8 cellular contexts compared by ENCODE assay signal in the genomic region with DNA sequence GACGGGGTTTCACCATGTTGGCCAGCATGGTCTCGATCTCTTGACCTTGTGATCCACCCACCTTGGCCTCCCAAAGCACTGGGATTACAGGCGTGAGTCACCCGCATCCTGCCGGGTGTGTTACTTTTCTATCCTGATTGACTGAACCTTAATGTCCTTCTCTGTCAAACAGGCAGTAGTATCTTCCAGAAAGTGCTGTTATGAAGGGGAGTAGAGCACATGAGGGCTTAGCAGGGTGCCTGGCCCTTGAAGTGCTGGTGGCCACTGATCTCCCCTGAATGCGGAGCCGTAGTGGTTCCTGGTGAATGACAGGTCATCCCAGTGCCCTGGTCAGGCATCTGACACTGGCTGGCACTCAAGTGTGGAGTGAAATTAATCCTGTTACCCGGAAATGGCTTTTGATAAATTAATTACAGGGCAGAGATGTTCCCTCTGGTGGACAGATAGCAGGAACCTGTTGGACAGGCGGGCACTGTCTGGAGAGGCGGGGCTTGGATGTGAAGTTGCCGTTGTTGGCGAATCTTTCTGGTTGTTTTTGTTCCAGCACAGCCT. TPM values are rescaled to one million over a fixed set of nuclear protein-coding genes. Genes with fewer than 3 reads are reported as not detected.
DNase-seq lines count a peak whose midpoint lies in the region; FAIRE-seq lines count a peak whose summit lies in the region.

No MANE protein-coding gene starts in this region.

- no peak overlapping the region for H2BK5ac ChIP-seq in trophoblast cell (ENCODE audit: low read depth, low read length, poor library complexity)

- peaks cover 0 to 6% of the 10 kb centered on the region in 2 donors for H3K36me3 ChIP-seq in esophagus (ENCODE audit: control insufficient read depth in 2 of 2, insufficient read depth in 2 of 2, low read length in 1 of 2)
- H3K36me3 ChIP-seq in trophoblast cell (ENCODE audit: control insufficient read depth in 1 of 2, insufficient read depth in 2 of 2, low read length in 2 of 2): peaks cover 16 to 26% of the 10 kb centered on the region in 2 experiments

- no peak overlapping the region for H3K4me3 ChIP-seq in esophagus (ENCODE audit: low read depth in 1 of 2, low read length in 2 of 2)
- no peak overlapping the region for H3K4me3 ChIP-seq in trophoblast cell (ENCODE audit: low read depth, low read length)

- H3K9me3 ChIP-seq in esophagus (ENCODE audit: control insufficient read depth in 2 of 2, insufficient read depth in 1 of 2, low read depth in 1 of 2, low read length in 1 of 2) (no peaks in the 10 kb centered on the region), trophoblast cell (ENCODE audit: insufficient read depth, low read depth, low read length) (no peaks in the 10 kb centered on the region)

- H3K14ac ChIP-seq in trophoblast cell (ENCODE audit: low read length): no peak overlapping the region

- H3K79me1 ChIP-seq in trophoblast cell (ENCODE audit: low read length): no peaks in the 10 kb centered on the region

- H3K18ac ChIP-seq in trophoblast cell (ENCODE audit: low read length): no peak overlapping the region

- H4K8ac ChIP-seq in trophoblast cell (ENCODE audit: low read depth, low read length): no peak overlapping the region

- H3K27me3 ChIP-seq in esophagus (ENCODE audit: control insufficient read depth in 1 of 2, insufficient read depth in 2 of 2, low read length in 2 of 2) (no peaks in the 10 kb centered on the region), trophoblast cell (ENCODE audit: insufficient read depth, low read length) (no peaks in the 10 kb centered on the region)

- H2BK120ac ChIP-seq in trophoblast cell (ENCODE audit: insufficient read depth, low read length, poor library complexity): no peak overlapping the region

- H3K9ac ChIP-seq in trophoblast cell (ENCODE audit: low read length): no peak overlapping the region

- H3K79me2 ChIP-seq in trophoblast cell (ENCODE audit: control insufficient read depth, insufficient read depth, low read length, poor library complexity): peaks cover 67% of the 10 kb centered on the region

- H4K91ac ChIP-seq in trophoblast cell (ENCODE audit: low read depth, low read length): no peak overlapping the region

- H2BK12ac ChIP-seq in trophoblast cell (ENCODE audit: low read length): no peak overlapping the region

- no peak overlapping the region for H4K12ac ChIP-seq in trophoblast cell (ENCODE audit: low read depth, low read length)

- H2AFZ ChIP-seq in trophoblast cell (ENCODE audit: insufficient read depth, low read length, poor library complexity): no peak overlapping the region

- H3K4me2 ChIP-seq in trophoblast cell (ENCODE audit: low read length): no peak overlapping the region

- no peak overlapping the region for H3K23ac ChIP-seq in trophoblast cell (ENCODE audit: low read length)

- H2AK5ac ChIP-seq in trophoblast cell (ENCODE audit: low read length): no peak overlapping the region

- 29 to 42% methylated on average over 12 of the region's 12 CpGs for WGBS in esophagus, 2 donors
- WGBS in trophoblast cell (ENCODE audit: extremely low coverage, insufficient coverage, insufficient read length): no CpG with 5 or more reads among the region's 12 CpGs

- peak overlapping the region; percentile 90 to 92 for H3K27ac ChIP-seq in esophagus (ENCODE audit: low read depth in 2 of 2, low read length in 1 of 2)
- peak overlapping the region; percentile 53 for H3K27ac ChIP-seq in trophoblast cell (ENCODE audit: low read depth, low read length)

- FAIRE-seq in RCC 7860 (lab: Jason Lieb, UNC): peak; percentile 58

- peak; percentile 34 for DNase-seq in Daoy (ENCODE audit: low read depth)
- peak; percentile 56 for DNase-seq in RCC 7860 (ENCODE audit: low spot score)
- DNase-seq in trophoblast cell: peak; percentile 47 to 55
- no peak for DNase-seq in stimulated activated CD4-positive, alpha-beta T cell treated with anti-CD3 and anti-CD28 coated beads, Interleukin-2, amount 100 ng/mL, for 48 hours
- DNase-seq in mesenteric fat pad (ENCODE audit: low spot score): no peak
- DNase-seq in NOMO-1 treated with dmso at 0.1 percent for 144 hours (lab: John Stamatoyannopoulos, UW; ENCODE audit: unreplicated experiment): no peak
- no peak for DNase-seq in NCI-H2227 treated with DMSO at 0.1 percent for 48 hours (lab: John Stamatoyannopoulos, UW)

- H3K4me1 ChIP-seq in esophagus (ENCODE audit: control insufficient read depth in 2 of 2, insufficient read depth in 2 of 2, low read length in 1 of 2) (peaks cover 25 to 38% of the 10 kb centered on the region in 2 donors), trophoblast cell (ENCODE audit: control insufficient read depth in 1 of 2, insufficient read depth in 2 of 2, low read length in 2 of 2) (peaks cover 44 to 48% of the 10 kb centered on the region in 2 experiments)

- H3K4ac ChIP-seq in trophoblast cell (ENCODE audit: low read depth, low read length): peak overlapping the region; percentile 41

RNA-seq across cellular contexts. Expression of gene PRRC2B, which starts 28.4 kb away (rescaled TPM):
- total RNA-seq in Daoy (2014; rRNA removed; shearing (Covaris generic)): 54.0 and 83.5 TPM in 2 replicates
- 10 to 100 TPM; 26.8 to 60.0 TPM for polyA plus RNA-seq in esophagus
- 115 and 121 TPM in 2 replicates for polyA plus RNA-seq in trophoblast cell (2013)
- 185 TPM for total RNA-seq in mesenteric fat pad

Comparison
In these comparisons a context has a peak if more than half of its experiments do, and no peak if none do; other contexts are left out.
1. DNase-seq: peak in Daoy (single experiment), RCC 7860 (single experiment) and trophoblast cell (2 of 2); none in stimulated activated CD4-positive, alpha-beta T cell treated with anti-CD3 and anti-CD28 coated beads, Interleukin-2, amount 100 ng/mL, for 48 hours (0 of 2), mesenteric fat pad (single experiment), NOMO-1 treated with dmso at 0.1 percent for 144 hours (single experiment) and NCI-H2227 treated with DMSO at 0.1 percent for 48 hours (single experiment).